Comparison of ENCODE assay signal across 12 cellular contexts in the genomic region with DNA sequence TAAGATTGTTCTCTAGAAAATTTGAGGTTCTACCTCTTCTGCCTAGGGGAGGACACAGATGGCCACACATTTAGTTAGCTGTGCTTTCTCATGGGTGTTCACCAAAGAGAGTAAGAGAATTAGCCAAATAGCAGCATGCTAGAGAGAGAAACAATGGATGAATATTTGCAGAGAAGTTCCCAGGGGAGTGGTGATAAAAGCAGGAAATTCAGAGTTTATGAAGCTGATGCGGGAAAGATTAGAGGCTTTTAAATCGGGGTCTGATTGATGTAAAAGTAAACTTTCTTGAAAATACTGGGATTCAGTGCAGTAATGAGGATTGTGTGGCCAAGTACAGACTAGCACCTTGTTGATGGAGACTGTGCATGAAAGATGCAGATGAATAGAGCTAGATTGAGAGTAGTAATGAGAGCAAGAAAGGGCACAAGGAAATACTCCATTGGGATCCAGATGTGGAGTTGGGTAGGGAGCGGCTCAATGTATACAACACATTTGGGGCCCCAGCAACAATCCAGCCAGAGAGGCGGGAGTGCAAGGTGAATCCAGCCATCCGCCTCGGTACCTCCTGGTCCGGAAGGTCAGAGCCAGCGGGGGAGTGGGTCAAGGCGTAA. TPM values are rescaled to one million over a fixed set of nuclear protein-coding genes. Genes with fewer than 3 reads are reported as not detected.
DNase-seq lines count a peak whose midpoint lies in the region; ATAC-seq and TF ChIP-seq lines count a peak whose summit lies in the region.
"Had no signal": no experiment of that assay in that cellular context is flagged by ENCODE, and none has a peak within 500 bp of the region (broad histone marks: within the 10 kb centered on the region; RNA-seq: fewer than 3 reads in every experiment).

No MANE protein-coding gene starts in this region.

- H3K9me2 ChIP-seq in HCT116 (ENCODE audit: insufficient read depth) = no peaks in the 10 kb centered on the region

- no peak for DNase-seq in CD4-positive, alpha-beta memory T cell
- no peak for DNase-seq in HCT116 (ENCODE audit: low read depth, low spot score)
- no peak for DNase-seq in activated naive CD8-positive, alpha-beta T cell treated with anti-CD3 and anti-CD28 coated beads, Interleukin-2, amount 10 ng/mL, durations not matched to agents 7 days and 5 days
- DNase-seq in mesothelial cell of epicardium (ENCODE audit: low spot score in 2 of 2, unreplicated experiment in 2 of 2) = no peak
- no peak for DNase-seq in DMS53 treated with DMSO at 0.1 percent for 48 hours (lab: John Stamatoyannopoulos, UW; ENCODE audit: unreplicated experiment)
- no peak for DNase-seq in SJCRH30
- no peak for DNase-seq in stimulated activated CD4-positive, alpha-beta T cell treated with anti-CD3 and anti-CD28 coated beads, Interleukin-4, amount 100 ng/mL, for 24 hours
- DNase-seq: activated CD8-positive, alpha-beta memory T cell treated with anti-CD3 and anti-CD28 coated beads, Interleukin-2, amount 50 U/mL, for 48 hours; hippocampal formation; NCI-H446 treated with DMSO at 0.1 percent for 48 hours; posterior cingulate gyrus had no signal

- RAD21 ChIA-PET in HCT116 (lab: Charles Lee; ENCODE audit: low non-redundant PET in 1 of 2, low total read pairs in 2 of 2, uncharacterized antibody in 2 of 2, unreplicated experiment in 2 of 2) = no interaction called here

- peak overlapping the region in 1 of 2 donors; percentile 37 for H3K4me3 ChIP-seq in CD4-positive, alpha-beta memory T cell (ENCODE audit: low read length in 2 of 2)
- H3K4me3 ChIP-seq in HCT116 (replicated peaks in 1 of 2; ENCODE audit: low read depth in 1 of 2, low read length in 2 of 2) (peak overlapping the region; percentile 52 to 62), SJCRH30 (no peak overlapping the region)

- peak overlapping the region; percentile 4 to 86 (median 66) for H3K4me3 Mint-ChIP-seq in CD4-positive, alpha-beta memory T cell
- peak overlapping the region; percentile 56 for H3K4me3 Mint-ChIP-seq in activated naive CD8-positive, alpha-beta T cell treated with anti-CD3 and anti-CD28 coated beads, Interleukin-2, amount 10 ng/mL, durations not matched to agents 7 days and 5 days
- peak overlapping the region; percentile 57 for H3K4me3 Mint-ChIP-seq in mesothelial cell of epicardium

- TSS peak; percentile 59 for BruUV-seq in HCT116 (replicated peaks; lab: Mats Ljungman, UMichigan)

- H3K27ac Mint-ChIP-seq in CD4-positive, alpha-beta memory T cell = peak overlapping the region in 1 of 7 donors; percentile 31
- no peak overlapping the region for H3K27ac Mint-ChIP-seq in activated naive CD8-positive, alpha-beta T cell treated with anti-CD3 and anti-CD28 coated beads, Interleukin-2, amount 10 ng/mL, durations not matched to agents 7 days and 5 days
- peak overlapping the region; percentile 9 for H3K27ac Mint-ChIP-seq in mesothelial cell of epicardium

- H3K9ac ChIP-seq in HCT116 (ENCODE audit: low read length) = peak overlapping the region; percentile 67

- H3K36me3 ChIP-seq in CD4-positive, alpha-beta memory T cell (ENCODE audit: insufficient read depth, low read length) = no peaks in the 10 kb centered on the region
- H3K36me3 ChIP-seq in HCT116 (ENCODE audit: control insufficient read depth in 1 of 2, insufficient read depth in 2 of 2, low read length in 2 of 2) (peaks cover 0 to 4% of the 10 kb centered on the region in 2 experiments; a peak in 2 of 4 replicates), SJCRH30 (peaks cover 10% of the 10 kb centered on the region)

- no peaks in the 10 kb centered on the region for H4K20me1 ChIP-seq in HCT116 (ENCODE audit: insufficient read depth)

- H3K27me3 Mint-ChIP-seq in CD4-positive, alpha-beta memory T cell = peaks cover 48 to 49% of the 10 kb centered on the region in 2 donors
- H3K27me3 Mint-ChIP-seq in activated naive CD8-positive, alpha-beta T cell treated with anti-CD3 and anti-CD28 coated beads, Interleukin-2, amount 10 ng/mL, durations not matched to agents 7 days and 5 days = peaks cover 75% of the 10 kb centered on the region
- H3K27me3 Mint-ChIP-seq in mesothelial cell of epicardium (ENCODE audit: low read depth) = peaks cover 89% of the 10 kb centered on the region

- H3K9me3 ChIP-seq in CD4-positive, alpha-beta memory T cell (ENCODE audit: control insufficient read depth in 1 of 2, low read length in 2 of 2) = no peaks in the 10 kb centered on the region
- H3K9me3 ChIP-seq in HCT116 (ENCODE audit: control insufficient read depth in 1 of 2, insufficient read depth in 1 of 2, low read depth in 1 of 2, low read length in 2 of 2) (no peaks in the 10 kb centered on the region), SJCRH30 (replicated peaks) (peaks cover 3% of the 10 kb centered on the region; the same call in 1 of the 2 replicates)

- H2AFZ ChIP-seq in HCT116 (ENCODE audit: low read depth, low read length, poor library complexity, severe bottlenecking) = no peak overlapping the region

- intact Hi-C loops in CD4-positive, alpha-beta memory T cell (cut with micrococcal nuclease) = loop anchor here (2.0 kb wide), 1 partner anchor 35 kb away; a partner anchor contains a TSS
- intact Hi-C loops in HCT116 (cut with micrococcal nuclease) = no loop called here

- H3K36me3 Mint-ChIP-seq in CD4-positive, alpha-beta memory T cell = peaks cover 10 to 25% of the 10 kb centered on the region in 2 donors
- H3K36me3 Mint-ChIP-seq in activated naive CD8-positive, alpha-beta T cell treated with anti-CD3 and anti-CD28 coated beads, Interleukin-2, amount 10 ng/mL, durations not matched to agents 7 days and 5 days = peaks cover 9% of the 10 kb centered on the region
- H3K36me3 Mint-ChIP-seq in mesothelial cell of epicardium = no peaks in the 10 kb centered on the region

- H3K4me1 Mint-ChIP-seq in CD4-positive, alpha-beta memory T cell = peaks cover 19 to 43% (median 22%) of the 10 kb centered on the region in 4 donors
- peaks cover 17% of the 10 kb centered on the region for H3K4me1 Mint-ChIP-seq in activated naive CD8-positive, alpha-beta T cell treated with anti-CD3 and anti-CD28 coated beads, Interleukin-2, amount 10 ng/mL, durations not matched to agents 7 days and 5 days
- H3K4me1 Mint-ChIP-seq in mesothelial cell of epicardium = peaks cover 33% of the 10 kb centered on the region

- TF ChIP-seq POLR2A in HCT116 (IDR thresholded peaks at IDR 0.05; ENCODE audit: borderline replicate concordance, extremely low read depth, insufficient read depth, insufficient read length) = no peak

- CTCF ChIA-PET in CD4-positive, alpha-beta memory T cell (lab: Charles Lee; ENCODE audit: partially characterized antibody) = no interaction called here
- CTCF ChIA-PET in HCT116 (lab: Charles Lee) = interaction anchor here (1.1 kb wide), 1 partner anchor 12 kb away, joined by 3 read pairs; no protein-coding TSS in a partner anchor

- H3K27me3 ChIP-seq in CD4-positive, alpha-beta memory T cell (ENCODE audit: insufficient read depth, low read length) = peaks cover 54% of the 10 kb centered on the region
- H3K27me3 ChIP-seq in HCT116 (ENCODE audit: insufficient read depth, low read length) (no peaks in the 10 kb centered on the region), SJCRH30 (no peaks in the 10 kb centered on the region)

- ATAC-seq in HCT116 = peak; percentile 19
- no peak for ATAC-seq in activated naive CD8-positive, alpha-beta T cell treated with anti-CD3 and anti-CD28 coated beads, Interleukin-2, amount 10 ng/mL, durations not matched to agents 7 days and 5 days (ENCODE audit: low read depth)
- ATAC-seq in HG03520 (IDR thresholded peaks at IDR 0.05; ENCODE audit: unreplicated experiment) = no peak

- no peak for TF ChIP-seq CTCF in HCT116 (IDR thresholded peaks at IDR 0.05 in 2 of 3, conservative IDR thresholded peaks at IDR 0.05 in 1 of 3; ENCODE audit: borderline replicate concordance in 1 of 3, insufficient read depth in 1 of 3, low read depth in 2 of 3, low read length in 2 of 3)
- no peak for TF ChIP-seq CTCF in mesothelial cell of epicardium (IDR thresholded peaks at IDR 0.05; ENCODE audit: unreplicated experiment)

- peaks cover 0 to 14% (median 4%) of the 10 kb centered on the region in 8 donors for H3K9me3 Mint-ChIP-seq in CD4-positive, alpha-beta memory T cell
- H3K9me3 Mint-ChIP-seq in activated naive CD8-positive, alpha-beta T cell treated with anti-CD3 and anti-CD28 coated beads, Interleukin-2, amount 10 ng/mL, durations not matched to agents 7 days and 5 days = no peaks in the 10 kb centered on the region
- H3K9me3 Mint-ChIP-seq in mesothelial cell of epicardium = no peaks in the 10 kb centered on the region

- POLR2A ChIA-PET in CD4-positive, alpha-beta memory T cell (lab: Charles Lee; ENCODE audit: partially characterized antibody) = interaction anchor here (0.8 to 1.9 kb wide), 3 partner anchors 10 to 649 kb away, joined by 3 to 7 read pairs (median 3); a partner anchor contains a TSS
- POLR2A ChIA-PET in HCT116 (lab: Charles Lee) = interaction anchor here (0.8 to 6.6 kb wide), 2 partner anchors 9 to 521 kb away, joined by 3 to 39 read pairs; a partner anchor contains a TSS
- POLR2A ChIA-PET in activated naive CD8-positive, alpha-beta T cell treated with anti-CD3 and anti-CD28 coated beads, Interleukin-2, amount 10 ng/mL, durations not matched to agents 7 days and 5 days (lab: Charles Lee) = interaction anchor here (0.9 to 1.5 kb wide), 2 partner anchors 9 to 34 kb away, joined by 3 read pairs; a partner anchor contains a TSS

- no peak for TF ChIP-seq RAD21 in HCT116 (IDR thresholded peaks at IDR 0.05; ENCODE audit: low read depth)

- peak overlapping the region; percentile 84 for H3K4me2 ChIP-seq in HCT116 (ENCODE audit: low read length)

- H3K79me2 ChIP-seq in HCT116 (ENCODE audit: insufficient read depth, low read length) = no peaks in the 10 kb centered on the region

- peaks cover 47% of the 10 kb centered on the region for H3K4me1 ChIP-seq in CD4-positive, alpha-beta memory T cell (ENCODE audit: insufficient read depth, low read length)
- H3K4me1 ChIP-seq in HCT116 (ENCODE audit: control insufficient read depth in 1 of 2, insufficient read depth in 2 of 2, low read length in 2 of 2) (peaks cover 5 to 11% of the 10 kb centered on the region in 2 experiments; a peak in 2 of 4 replicates), SJCRH30 (no peaks in the 10 kb centered on the region)

- no peak overlapping the region for H3K27ac ChIP-seq in CD4-positive, alpha-beta memory T cell (ENCODE audit: low read depth, low read length)
- H3K27ac ChIP-seq in HCT116 (ENCODE audit: low read depth, low read length) = peak overlapping the region; percentile 63; the same call in 1 of the 2 replicates
- no peak overlapping the region for H3K27ac ChIP-seq in SJCRH30

RNA-seq across cellular contexts. Expression of a gene that starts 8.8 kb away (rescaled TPM):
- total RNA-seq in CD4-positive, alpha-beta memory T cell = not detected
- not detected for polyA plus RNA-seq in CD4-positive, alpha-beta memory T cell
- total RNA-seq in HCT116 (2021; ENCODE audit: unreplicated experiment) (11.6 TPM), mesothelial cell of epicardium (1.2 to 1.5 TPM (median 1.2 TPM) in 3 replicates)
- polyA plus RNA-seq in HCT116 (2012) = 7.9 and 9.4 TPM in 2 replicates
- not detected for total RNA-seq in activated naive CD8-positive, alpha-beta T cell treated with anti-CD3 and anti-CD28 coated beads, Interleukin-2, amount 10 ng/mL, durations not matched to agents 7 days and 5 days
- total RNA-seq in SJCRH30 (2014; rRNA removed; shearing (Covaris generic)) = 3.0 and 4.3 TPM in 2 replicates

RNA-seq across cellular contexts. Expression of a gene that starts 34.1 kb away (rescaled TPM):
- 10 to 100 TPM; 47.7 to 49.4 TPM for total RNA-seq in CD4-positive, alpha-beta memory T cell
- 100 to 1,000 TPM; 104 to 106 TPM for polyA plus RNA-seq in CD4-positive, alpha-beta memory T cell
- 144 TPM for total RNA-seq in HCT116 (2021; ENCODE audit: unreplicated experiment)
- 128 and 165 TPM in 2 replicates for polyA plus RNA-seq in HCT116 (2012)
- total RNA-seq in activated naive CD8-positive, alpha-beta T cell treated with anti-CD3 and anti-CD28 coated beads, Interleukin-2, amount 10 ng/mL, durations not matched to agents 7 days and 5 days = 10 to 100 TPM; 86.1 to 87.6 TPM
- total RNA-seq in mesothelial cell of epicardium = 98.4 to 107 TPM (median 107 TPM) in 3 replicates
- total RNA-seq in SJCRH30 (2014; rRNA removed; shearing (Covaris generic)) = 139 TPM in 2 replicates
